27 cellular contexts compared by ENCODE assay signal in genomic region chr19:1350861-1351260, GRCh38.
"Had no signal": no experiment of that assay in that cellular context is flagged by ENCODE, and none has a peak within 500 bp of the region (broad histone marks: within the 10 kb centered on the region; RNA-seq: fewer than 3 reads in every experiment).

No MANE protein-coding gene starts in this region.

- H3K9ac ChIP-seq: KMS-11 had no signal

- H3K36me3 Mint-ChIP-seq: activated naive CD8-positive, alpha-beta T cell; T-cell had no signal

- H3K9me3 ChIP-seq: Peyer's patch, SJSA1 had no signal

- H3K4me3 ChIP-seq: Peyer's patch, SJSA1 had no signal

- DNase-seq: activated CD4-positive, alpha-beta memory T cell treated with anti-CD3 and anti-CD28 coated beads for 36 hours; activated CD4-positive, alpha-beta T cell treated with anti-CD3 and anti-CD28 coated beads, Interleukin-2, amount 10 ng/mL, durations not matched to agents 7 days and 5 days; activated CD4-positive, CD25-positive, alpha-beta regulatory T cell; activated CD8-positive, alpha-beta memory T cell treated with anti-CD3 and anti-CD28 coated beads for 24 hours; activated gamma-delta T cell; activated naive CD4-positive, alpha-beta T cell treated with anti-CD3 and anti-CD28 coated beads for 36 hours; activated T-cell treated with anti-CD3 and anti-CD28 coated beads, Interleukin-2, amount 50 U/mL, for 48 hours; amygdala; brain microvascular endothelial cell; central memory CD4-positive, alpha-beta T cell; NCI-H1092; NCI-H1417; NCI-H1930; NCI-H2171; NCI-H345; NCI-H510A; NCI-H526 treated with DMSO at 0.1 percent for 48 hours; NCI-H82; Peyer's patch; SHP77; T-cell had no signal

- H3K27ac ChIP-seq: brain microvascular endothelial cell, KMS-11, Peyer's patch, RWPE1, SJSA1, VCaP had no signal

- H3K27ac Mint-ChIP-seq: activated CD4-positive, alpha-beta memory T cell treated with anti-CD3 and anti-CD28 coated beads for 36 hours; activated CD4-positive, alpha-beta T cell treated with anti-CD3 and anti-CD28 coated beads, Interleukin-2, amount 10 ng/mL, durations not matched to agents 7 days and 5 days; activated naive CD4-positive, alpha-beta T cell treated with anti-CD3 and anti-CD28 coated beads for 36 hours; activated naive CD8-positive, alpha-beta T cell; activated T-helper 17 cell treated with anti-CD3 and anti-CD28 coated beads, Interleukin-2, amount 50 U/mL, for 72 hours; T-cell had no signal

- H3K4me3 Mint-ChIP-seq: activated CD4-positive, alpha-beta memory T cell treated with anti-CD3 and anti-CD28 coated beads for 36 hours; activated CD4-positive, alpha-beta T cell treated with anti-CD3 and anti-CD28 coated beads, Interleukin-2, amount 10 ng/mL, durations not matched to agents 7 days and 5 days; activated naive CD4-positive, alpha-beta T cell treated with anti-CD3 and anti-CD28 coated beads for 36 hours; activated naive CD8-positive, alpha-beta T cell; activated T-helper 17 cell treated with anti-CD3 and anti-CD28 coated beads, Interleukin-2, amount 50 U/mL, for 72 hours; T-cell had no signal

- ATAC-seq: activated T-helper 17 cell treated with anti-CD3 and anti-CD28 coated beads, Interleukin-2, amount 50 U/mL, for 72 hours; T-cell had no signal

- H3K9me3 Mint-ChIP-seq: activated CD4-positive, alpha-beta memory T cell treated with anti-CD3 and anti-CD28 coated beads for 36 hours; activated CD4-positive, alpha-beta T cell treated with anti-CD3 and anti-CD28 coated beads, Interleukin-2, amount 10 ng/mL, durations not matched to agents 7 days and 5 days; activated naive CD4-positive, alpha-beta T cell treated with anti-CD3 and anti-CD28 coated beads for 36 hours; activated T-helper 17 cell treated with anti-CD3 and anti-CD28 coated beads, Interleukin-2, amount 50 U/mL, for 72 hours; T-cell had no signal

- H3K36me3 ChIP-seq: brain microvascular endothelial cell, Peyer's patch had no signal

- H3K27me3 ChIP-seq: brain microvascular endothelial cell, Peyer's patch, SJSA1 had no signal

- H3K4me2 ChIP-seq: KMS-11 had no signal

- H3K27me3 Mint-ChIP-seq: activated CD4-positive, alpha-beta T cell treated with anti-CD3 and anti-CD28 coated beads, Interleukin-2, amount 10 ng/mL, durations not matched to agents 7 days and 5 days; activated naive CD8-positive, alpha-beta T cell; activated T-helper 17 cell treated with anti-CD3 and anti-CD28 coated beads, Interleukin-2, amount 50 U/mL, for 72 hours had no signal
